ENCODE assay signal across 8 cellular contexts in the genomic region with DNA sequence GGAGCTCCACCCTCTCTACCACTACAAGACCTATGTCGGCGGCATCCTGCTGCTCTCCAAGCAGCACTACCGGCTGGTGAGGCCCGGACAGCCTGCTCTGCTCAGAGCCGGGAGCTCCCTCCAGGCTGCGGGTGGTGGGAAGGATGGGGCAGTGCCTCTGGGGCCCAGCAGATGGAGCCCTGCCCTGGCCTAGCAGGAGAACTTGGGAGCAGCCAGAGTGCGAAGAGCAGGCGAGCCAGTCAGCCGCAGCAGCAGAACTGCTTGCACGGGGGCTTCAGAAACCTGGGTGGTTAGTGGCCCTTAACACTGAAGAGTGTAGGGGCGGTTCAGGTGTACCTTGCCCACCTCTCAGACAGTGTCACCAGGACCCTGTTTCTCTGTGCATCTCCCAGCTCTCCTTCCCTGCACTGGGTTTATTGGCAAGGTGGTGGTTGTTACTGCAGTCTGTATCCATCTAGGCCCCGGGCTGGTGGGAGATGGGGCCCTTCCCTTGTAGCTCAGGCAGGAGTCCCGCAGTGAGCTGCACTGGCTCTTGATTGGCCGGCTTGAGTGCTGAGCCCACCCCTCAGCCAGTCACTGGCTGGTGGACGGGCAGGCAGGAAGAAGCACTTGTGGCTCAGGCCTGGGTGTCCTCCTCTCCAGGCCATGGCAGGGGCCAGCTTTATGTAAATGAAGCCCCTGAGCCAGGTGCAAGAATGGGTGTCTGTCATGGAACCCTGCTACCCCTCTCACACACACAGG.
DNase-seq lines count a peak whose midpoint lies in the region; ATAC-seq and TF ChIP-seq lines count a peak whose summit lies in the region.

No MANE protein-coding gene starts in this region.

- peak overlapping the region; percentile 82 for H3K27ac ChIP-seq in HUES48 (ENCODE audit: low read depth, low read length)
- peak overlapping the region; percentile 26 for H3K27ac ChIP-seq in muscle layer of colon (ENCODE audit: low read depth, low read length)

- H3K4me3 ChIP-seq in HUES48 (ENCODE audit: low read depth, low read length), result no peak overlapping the region
- no peak overlapping the region for H3K4me3 ChIP-seq in NT2/D1 (ENCODE audit: insufficient read length, low read depth)
- no peak overlapping the region for H3K4me3 ChIP-seq in muscle layer of colon (ENCODE audit: low read depth in 1 of 2, low read length in 2 of 2)

- H3K4me1 ChIP-seq in HUES48 (ENCODE audit: control insufficient read depth, insufficient read depth, low read length) (peaks cover 11% of the 10 kb centered on the region), NT2/D1 (ENCODE audit: insufficient read depth, insufficient read length) (peaks cover 9% of the 10 kb centered on the region), muscle layer of colon (ENCODE audit: insufficient read depth, low read length) (peaks cover 10% of the 10 kb centered on the region)

- DNase-seq in GM10266 (ENCODE audit: extremely low spot score), result peak; percentile 67
- DNase-seq in NT2/D1 (ENCODE audit: low read depth, low spot score), result peak; percentile 83
- peak; percentile 12 for DNase-seq in activated CD8-positive, alpha-beta memory T cell treated with anti-CD3 and anti-CD28 coated beads, Interleukin-2, amount 50 U/mL, for 1 hour (ENCODE audit: extremely low read depth)
- peak; percentile 69 for DNase-seq in epidermal melanocyte (ENCODE audit: insufficient read length, low spot score)
- peak; percentile 70 for DNase-seq in stimulated activated naive CD8-positive, alpha-beta T cell treated with anti-CD3 and anti-CD28 coated beads, Interleukin-15, Interleukin-2, amounts not matched to agents 100 U/mL and 50 U/mL, for 24 hours

- peak; percentile 82 for ATAC-seq in stimulated activated naive CD8-positive, alpha-beta T cell treated with anti-CD3 and anti-CD28 coated beads, Interleukin-15, Interleukin-2, amounts not matched to agents 100 U/mL and 50 U/mL, for 24 hours
- ATAC-seq in HG03457 (IDR thresholded peaks at IDR 0.05; ENCODE audit: unreplicated experiment), result no peak

- TF ChIP-seq CTCF in GM10266 (IDR thresholded peaks at IDR 0.05; ENCODE audit: control insufficient read depth, insufficient read depth, low read depth, missing control alignments), result peak; percentile 83

- H3K9me3 ChIP-seq in HUES48 (ENCODE audit: control insufficient read depth, insufficient read depth, low read length), result no peaks in the 10 kb centered on the region
- no peaks in the 10 kb centered on the region for H3K9me3 ChIP-seq in NT2/D1 (ENCODE audit: insufficient read depth, low read length)
- H3K9me3 ChIP-seq in muscle layer of colon (ENCODE audit: low read length), result no peaks in the 10 kb centered on the region

- H3K27me3 ChIP-seq in HUES48 (ENCODE audit: control insufficient read depth, insufficient read depth, low read length) (no peaks in the 10 kb centered on the region), NT2/D1 (ENCODE audit: insufficient read depth, insufficient read length) (no peaks in the 10 kb centered on the region), muscle layer of colon (ENCODE audit: control insufficient read depth in 1 of 2, insufficient read depth in 2 of 2, low read length in 2 of 2) (no peaks in the 10 kb centered on the region)

- no peak overlapping the region for H3K9ac ChIP-seq in HUES48 (ENCODE audit: low read depth, low read length)
- peak overlapping the region; percentile 39 for H3K9ac ChIP-seq in NT2/D1 (ENCODE audit: insufficient read length, low read depth)
- H3K9ac ChIP-seq in muscle layer of colon (ENCODE audit: low read length), result no peak overlapping the region

- H3K36me3 ChIP-seq in HUES48 (ENCODE audit: control insufficient read depth, insufficient read depth, low read length), result peaks cover 9% of the 10 kb centered on the region; the same call in 1 of the 2 replicates
- peaks cover 57% of the 10 kb centered on the region for H3K36me3 ChIP-seq in NT2/D1 (ENCODE audit: insufficient read depth, insufficient read length, low read length)
- peaks cover 5% of the 10 kb centered on the region for H3K36me3 ChIP-seq in muscle layer of colon (ENCODE audit: insufficient read depth, low read length)

Comparison
In these comparisons a context has a peak if more than half of its experiments do, and no peak if none do; other contexts are left out.
1. DNase-seq: peak in every context shown above with its lines; median percentile 83 in NT2/D1; 70 in stimulated activated naive CD8-positive, alpha-beta T cell treated with anti-CD3 and anti-CD28 coated beads, Interleukin-15, Interleukin-2, amounts not matched to agents 100 U/mL and 50 U/mL, for 24 hours; 69 in epidermal melanocyte; 67 in GM10266; 12 in activated CD8-positive, alpha-beta memory T cell treated with anti-CD3 and anti-CD28 coated beads, Interleukin-2, amount 50 U/mL, for 1 hour.